In the genomic region with DNA sequence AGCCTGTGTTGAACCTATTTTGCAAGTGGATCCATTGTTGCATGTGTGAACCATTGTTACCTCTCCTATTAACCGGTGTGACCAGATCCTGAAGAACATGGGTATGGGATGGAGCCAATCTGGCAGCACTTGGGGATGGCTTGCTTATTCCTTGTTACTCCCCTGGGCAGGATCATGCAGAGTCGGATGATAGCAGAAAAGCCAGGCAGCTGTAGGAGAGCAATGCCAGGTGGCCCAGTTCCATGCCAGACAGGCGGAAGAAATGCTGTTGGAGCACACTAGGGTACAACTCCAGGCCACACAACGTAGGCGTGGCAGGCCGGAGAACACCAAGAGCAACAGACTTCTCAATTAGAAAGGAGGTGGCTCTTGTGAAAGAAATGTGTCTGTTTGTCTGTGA, we compare ENCODE assay signal across 23 cellular contexts. TPM values are rescaled to one million over a fixed set of nuclear protein-coding genes. Genes with fewer than 3 reads are reported as not detected.
DNase-seq lines count a peak whose midpoint lies in the region; ATAC-seq, FAIRE-seq and TF ChIP-seq lines count a peak whose summit lies in the region.
"Had no signal": no experiment of that assay in that cellular context is flagged by ENCODE, and none has a peak within 500 bp of the region (broad histone marks: within the 10 kb centered on the region; RNA-seq: fewer than 3 reads in every experiment).

No MANE protein-coding gene starts in this region.

- H3K27me3 ChIP-seq in BLaER1 treated with 17β-estradiol and CSF1 and Interleukin-3, amounts not matched to agents 10 nM and 100 nM, result no peaks in the 10 kb centered on the region
- H3K27me3 ChIP-seq in pancreas, result no peaks in the 10 kb centered on the region
- H3K27me3 ChIP-seq: cardiac muscle cell, spleen had no signal

- H3K4me2 ChIP-seq in BLaER1 treated with 17β-estradiol and CSF1 and Interleukin-3, amounts not matched to agents 10 nM and 100 nM, result peak overlapping the region in 9 of 11 experiments; percentile 8 to 55 (median 44); a peak in 16 of 22 replicates

- H3K4me1 ChIP-seq in BLaER1 treated with 17β-estradiol and CSF1 and Interleukin-3, amounts not matched to agents 10 nM and 100 nM, result peaks cover 0 to 23% (median 17%) of the 10 kb centered on the region in 10 experiments; a peak in 15 of 20 replicates
- H3K4me1 ChIP-seq in pancreas, result peaks cover 11 to 28% (median 23%) of the 10 kb centered on the region in 3 donors
- H3K4me1 ChIP-seq: spleen had no signal

- no peak overlapping the region for H3K4me3 ChIP-seq in BLaER1 treated with 17β-estradiol and CSF1 and Interleukin-3, amounts not matched to agents 10 nM and 100 nM
- no peak overlapping the region for H3K4me3 ChIP-seq in pancreas
- H3K4me3 ChIP-seq: cardiac muscle cell, spleen had no signal

- no peaks in the 10 kb centered on the region for H4K20me1 ChIP-seq in BLaER1 treated with 17β-estradiol and CSF1 and Interleukin-3, amounts not matched to agents 10 nM and 100 nM

- no peak for FAIRE-seq in pancreas (lab: Jason Lieb, UNC)

- H3K36me3 ChIP-seq in BLaER1 treated with 17β-estradiol and CSF1 and Interleukin-3, amounts not matched to agents 10 nM and 100 nM, result no peaks in the 10 kb centered on the region
- no peaks in the 10 kb centered on the region for H3K36me3 ChIP-seq in pancreas
- H3K36me3 ChIP-seq: cardiac muscle cell, spleen had no signal

- whole genome bisulfite sequencing in pancreas, 2 donors, result 37 to 38% methylated on average over 6 of the region's 6 CpGs

- H3K9me3 ChIP-seq in BLaER1 treated with 17β-estradiol and CSF1 and Interleukin-3, amounts not matched to agents 10 nM and 100 nM (replicated peaks in 1 of 11), result no peaks in the 10 kb centered on the region
- no peaks in the 10 kb centered on the region for H3K9me3 ChIP-seq in pancreas
- H3K9me3 ChIP-seq: spleen had no signal

- H3K27ac ChIP-seq in BLaER1 treated with 17β-estradiol and CSF1 and Interleukin-3, amounts not matched to agents 10 nM and 100 nM, result peak overlapping the region in 2 of 11 experiments; percentile 1 to 15; a peak in 2 of 22 replicates
- no peak overlapping the region for H3K27ac ChIP-seq in pancreas
- H3K27ac ChIP-seq: cardiac muscle cell, HL-60, spleen had no signal

- no peak for TF ChIP-seq CTCF in pancreas (IDR thresholded peaks at IDR 0.05)

- intact Hi-C loops in left ventricle myocardium superior (cut with micrococcal nuclease), result no loop called here
- intact Hi-C loops in pancreas (cut with DNase I), result no loop called here

- peak; percentile 72 for DNase-seq in NCI-H446 treated with DMSO at 0.1 percent for 48 hours (lab: John Stamatoyannopoulos, UW)
- DNase-seq in left ventricle myocardium superior, result peak; percentile 63
- DNase-seq in pancreas, result peak in 3 of 6 donors; percentile 53 to 59 (median 57)
- DNase-seq in activated CD8-positive, alpha-beta memory T cell treated with anti-CD3 and anti-CD28 coated beads, Interleukin-2, amount 50 U/mL, for 48 hours, result no peak
- DNase-seq in KG1 (lab: John Stamatoyannopoulos, UW), result no peak
- DNase-seq: ACHN; activated CD4-positive, alpha-beta T cell treated with anti-CD3 and anti-CD28 coated beads, Interleukin-2, amount 10 ng/mL, durations not matched to agents 24 days and 14 days; activated effector memory CD4-positive, alpha-beta T cell treated with Interleukin-2 at 50 U/mL for 16 hours; activated naive CD8-positive, alpha-beta T cell treated with anti-CD3 and anti-CD28 coated beads, Interleukin-2, amount 50 U/mL, for 24 hours; CD8-positive, alpha-beta memory T cell; foreskin melanocyte; MV-4-11; natural killer cell; NCI-H2029; NCI-H510A treated with DMSO at 0.1 percent for 48 hours; SHP77; spleen; T-cell had no signal

- no peak overlapping the region for H3K9ac ChIP-seq in BLaER1 treated with 17β-estradiol and CSF1 and Interleukin-3, amounts not matched to agents 10 nM and 100 nM

- peak; percentile 87 for ATAC-seq in left ventricle myocardium superior
- ATAC-seq in pancreas, result peak; percentile 77 to 85 (median 82)
- no peak for ATAC-seq in SK-N-SH treated with all-trans-retinoic acid at 6 μM for 48 hours
- ATAC-seq in GM19328 (IDR thresholded peaks at IDR 0.05; ENCODE audit: unreplicated experiment), result no peak
- ATAC-seq: activated naive CD8-positive, alpha-beta T cell treated with anti-CD3 and anti-CD28 coated beads, Interleukin-2, amount 50 U/mL, for 24 hours; natural killer cell; T-cell had no signal

TF ChIP-seq in SK-N-SH treated with all-trans-retinoic acid at 6 μM for 48 hours, 23 proteins besides CTCF, POLR2A, EP300 and RAD21:
- TF ChIP-seq ZNF565 (CRISPR knock-in tag; conservative IDR thresholded peaks at IDR 0.05; ENCODE audit: low read depth) (no peak), OSR1 (CRISPR knock-in tag; IDR thresholded peaks at IDR 0.05) (no peak), TCF4 (CRISPR knock-in tag; IDR thresholded peaks at IDR 0.05; ENCODE audit: borderline replicate concordance) (no peak), RARB (CRISPR knock-in tag; IDR thresholded peaks at IDR 0.05) (no peak), GLIS3 (CRISPR knock-in tag; IDR thresholded peaks at IDR 0.05) (no peak), ZNF70 (CRISPR knock-in tag; IDR thresholded peaks at IDR 0.05) (no peak), ESRRG (CRISPR knock-in tag; IDR thresholded peaks at IDR 0.05) (no peak), PPARA (CRISPR knock-in tag; IDR thresholded peaks at IDR 0.05; ENCODE audit: borderline replicate concordance) (no peak), TOX (CRISPR knock-in tag; IDR thresholded peaks at IDR 0.05; ENCODE audit: borderline replicate concordance) (no peak), ISL1 (CRISPR knock-in tag; IDR thresholded peaks at IDR 0.05) (no peak)
- TF ChIP-seq, protein P1, sequence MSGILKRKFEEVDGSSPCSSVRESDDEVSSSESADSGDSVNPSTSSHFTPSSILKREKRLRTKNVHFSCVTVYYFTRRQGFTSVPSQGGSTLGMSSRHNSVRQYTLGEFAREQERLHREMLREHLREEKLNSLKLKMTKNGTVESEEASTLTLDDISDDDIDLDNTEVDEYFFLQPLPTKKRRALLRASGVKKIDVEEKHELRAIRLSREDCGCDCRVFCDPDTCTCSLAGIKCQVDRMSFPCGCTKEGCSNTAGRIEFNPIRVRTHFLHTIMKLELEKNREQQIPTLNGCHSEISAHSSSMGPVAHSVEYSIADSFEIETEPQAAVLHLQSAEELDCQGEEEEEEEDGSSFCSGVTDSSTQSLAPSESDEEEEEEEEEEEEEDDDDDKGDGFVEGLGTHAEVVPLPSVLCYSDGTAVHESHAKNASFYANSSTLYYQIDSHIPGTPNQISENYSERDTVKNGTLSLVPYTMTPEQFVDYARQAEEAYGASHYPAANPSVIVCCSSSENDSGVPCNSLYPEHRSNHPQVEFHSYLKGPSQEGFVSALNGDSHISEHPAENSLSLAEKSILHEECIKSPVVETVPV (CRISPR knock-in tag; IDR thresholded peaks at IDR 0.05), result no peak
- TF ChIP-seq, protein P2, sequence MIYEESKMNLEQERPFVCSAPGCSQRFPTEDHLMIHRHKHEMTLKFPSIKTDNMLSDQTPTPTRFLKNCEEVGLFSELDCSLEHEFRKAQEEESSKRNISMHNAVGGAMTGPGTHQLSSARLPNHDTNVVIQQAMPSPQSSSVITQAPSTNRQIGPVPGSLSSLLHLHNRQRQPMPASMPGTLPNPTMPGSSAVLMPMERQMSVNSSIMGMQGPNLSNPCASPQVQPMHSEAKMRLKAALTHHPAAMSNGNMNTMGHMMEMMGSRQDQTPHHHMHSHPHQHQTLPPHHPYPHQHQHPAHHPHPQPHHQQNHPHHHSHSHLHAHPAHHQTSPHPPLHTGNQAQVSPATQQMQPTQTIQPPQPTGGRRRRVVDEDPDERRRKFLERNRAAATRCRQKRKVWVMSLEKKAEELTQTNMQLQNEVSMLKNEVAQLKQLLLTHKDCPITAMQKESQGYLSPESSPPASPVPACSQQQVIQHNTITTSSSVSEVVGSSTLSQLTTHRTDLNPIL (CRISPR knock-in tag; IDR thresholded peaks at IDR 0.05; ENCODE audit: low read depth), result no peak
- TF ChIP-seq, protein P3, sequence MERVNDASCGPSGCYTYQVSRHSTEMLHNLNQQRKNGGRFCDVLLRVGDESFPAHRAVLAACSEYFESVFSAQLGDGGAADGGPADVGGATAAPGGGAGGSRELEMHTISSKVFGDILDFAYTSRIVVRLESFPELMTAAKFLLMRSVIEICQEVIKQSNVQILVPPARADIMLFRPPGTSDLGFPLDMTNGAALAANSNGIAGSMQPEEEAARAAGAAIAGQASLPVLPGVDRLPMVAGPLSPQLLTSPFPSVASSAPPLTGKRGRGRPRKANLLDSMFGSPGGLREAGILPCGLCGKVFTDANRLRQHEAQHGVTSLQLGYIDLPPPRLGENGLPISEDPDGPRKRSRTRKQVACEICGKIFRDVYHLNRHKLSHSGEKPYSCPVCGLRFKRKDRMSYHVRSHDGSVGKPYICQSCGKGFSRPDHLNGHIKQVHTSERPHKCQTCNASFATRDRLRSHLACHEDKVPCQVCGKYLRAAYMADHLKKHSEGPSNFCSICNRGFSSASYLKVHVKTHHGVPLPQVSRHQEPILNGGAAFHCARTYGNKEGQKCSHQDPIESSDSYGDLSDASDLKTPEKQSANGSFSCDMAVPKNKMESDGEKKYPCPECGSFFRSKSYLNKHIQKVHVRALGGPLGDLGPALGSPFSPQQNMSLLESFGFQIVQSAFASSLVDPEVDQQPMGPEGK (CRISPR knock-in tag; IDR thresholded peaks at IDR 0.05; ENCODE audit: borderline replicate concordance), result no peak

RNA-seq across cellular contexts. Expression of gene MYO1B, which starts 16.3 kb away (rescaled TPM):
- total RNA-seq in left ventricle myocardium superior, result 16.0 TPM
- total RNA-seq in pancreas, result 100 to 1,000 TPM in 1 of 6 donors, 10 to 100 TPM in 5; 54.2 to 102 (median 58.4) TPM
- 10 to 100 TPM; 28.6 to 48.3 TPM for polyA plus RNA-seq in pancreas

Comparison
In these comparisons a context has a peak if more than half of its experiments do, and no peak if none do; other contexts are left out.
1. DNase-seq: peak in NCI-H446 treated with DMSO at 0.1 percent for 48 hours (single experiment) and left ventricle myocardium superior (single experiment); none in activated CD8-positive, alpha-beta memory T cell treated with anti-CD3 and anti-CD28 coated beads, Interleukin-2, amount 50 U/mL, for 48 hours (single experiment) and KG1 (single experiment).
2. ATAC-seq: peak in left ventricle myocardium superior (single experiment) and pancreas (4 of 4); none in SK-N-SH treated with all-trans-retinoic acid at 6 μM for 48 hours (single experiment) and GM19328 (single experiment).